ENCODE assay signal across 8 cellular contexts in the genomic region with DNA sequence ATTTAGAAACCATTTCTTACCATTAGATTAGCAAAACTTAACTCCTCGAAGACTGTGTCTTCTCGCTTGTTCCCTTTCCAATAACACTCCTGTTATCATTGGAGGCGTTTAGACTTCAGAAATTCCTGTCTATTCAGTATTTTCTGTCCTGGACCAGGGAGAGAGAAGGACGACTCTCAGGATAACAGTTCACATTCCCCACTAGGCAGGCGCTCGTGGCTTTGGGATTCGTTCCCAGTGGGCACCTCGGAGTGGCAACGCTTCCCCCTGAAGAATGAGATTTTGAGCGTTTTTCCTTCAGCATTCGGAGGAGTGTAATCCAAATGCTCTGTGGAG. TPM values are rescaled to one million over a fixed set of nuclear protein-coding genes. Genes with fewer than 3 reads are reported as not detected.
DNase-seq lines count a peak whose midpoint lies in the region; ATAC-seq, FAIRE-seq and TF ChIP-seq lines count a peak whose summit lies in the region.

No MANE protein-coding gene starts in this region.

- peak overlapping the region; percentile 93 for H3K27ac Mint-ChIP-seq in CD8-positive, alpha-beta T cell
- peak overlapping the region; percentile 98 for H3K27ac Mint-ChIP-seq in astrocyte (ENCODE audit: unreplicated experiment)

- no peak for ATAC-seq in CD8-positive, alpha-beta T cell
- ATAC-seq in HG02938 (IDR thresholded peaks at IDR 0.05; ENCODE audit: unreplicated experiment), result peak; percentile 5
- no peak for ATAC-seq in HG03097 (IDR thresholded peaks at IDR 0.05; ENCODE audit: low FRiP score, unreplicated experiment)

- H2AFZ ChIP-seq in astrocyte (ENCODE audit: low read depth, low read length) (peak overlapping the region; percentile 72), mesenchymal stem cell (ENCODE audit: low read depth, low read length) (no peak overlapping the region)

- TF ChIP-seq CTCF in CD8-positive, alpha-beta T cell (IDR thresholded peaks at IDR 0.05), result no peak
- TF ChIP-seq CTCF in astrocyte (IDR thresholded peaks at IDR 0.05; ENCODE audit: insufficient read depth, low read depth, low read length), result no peak

- no peak overlapping the region for H3K23ac ChIP-seq in mesenchymal stem cell (ENCODE audit: low read length in 2 of 2)

- H3K36me3 ChIP-seq in CD8-positive, alpha-beta T cell (ENCODE audit: insufficient read depth, low read length), result peaks cover 5% of the 10 kb centered on the region
- H3K36me3 ChIP-seq in astrocyte (ENCODE audit: insufficient read depth, low read length) (peaks cover 3% of the 10 kb centered on the region), mesenchymal stem cell (ENCODE audit: control insufficient read depth in 1 of 2, insufficient read depth in 2 of 2, low read depth in 1 of 2, low read length in 2 of 2) (peaks cover 9 to 24% of the 10 kb centered on the region in 2 experiments)

- no peak for DNase-seq in CD8-positive, alpha-beta T cell
- no peak for DNase-seq in astrocyte (ENCODE audit: low read depth)
- no peak for DNase-seq in mesenchymal stem cell
- DNase-seq in NCI-H1048 (lab: John Stamatoyannopoulos, UW), result no peak
- no peak for DNase-seq in MV-4-11 (lab: John Stamatoyannopoulos, UW)
- DNase-seq in ureter (ENCODE audit: low spot score), result no peak

- peak overlapping the region; percentile 99 for H3K4me3 Mint-ChIP-seq in CD8-positive, alpha-beta T cell
- H3K4me3 Mint-ChIP-seq in astrocyte (ENCODE audit: unreplicated experiment), result peak overlapping the region; percentile 100

- under 1% methylated on average over 11 of the region's 11 CpGs for WGBS in mesenchymal stem cell

- no peak overlapping the region for H2BK15ac ChIP-seq in mesenchymal stem cell (ENCODE audit: low read depth, poor library complexity, severe bottlenecking)

- no peak overlapping the region for H2BK12ac ChIP-seq in mesenchymal stem cell (ENCODE audit: low read length in 2 of 2)

- H2BK5ac ChIP-seq in mesenchymal stem cell (ENCODE audit: low read depth, low read length, poor library complexity, severe bottlenecking), result no peak overlapping the region

- H4K8ac ChIP-seq in mesenchymal stem cell (ENCODE audit: low read length), result no peak overlapping the region

- H4K91ac ChIP-seq in mesenchymal stem cell (ENCODE audit: low read length), result no peak overlapping the region

- FAIRE-seq in astrocyte (lab: Jason Lieb, UNC), result no peak

- CTCF ChIA-PET in CD8-positive, alpha-beta T cell (lab: Charles Lee), result interaction anchor here (0.6 kb wide), 1 partner anchor 26 kb away, joined by 3 read pairs; no protein-coding TSS in a partner anchor

- no peak overlapping the region for H2AK5ac ChIP-seq in mesenchymal stem cell (ENCODE audit: low read length, severe bottlenecking)

- POLR2A ChIA-PET in CD8-positive, alpha-beta T cell (lab: Charles Lee), result interaction anchor here (1.3 to 1.8 kb wide), 2 partner anchors 18 to 178 kb away, joined by 3 to 4 read pairs; a partner anchor contains a TSS

- no peaks in the 10 kb centered on the region for H3K27me3 Mint-ChIP-seq in CD8-positive, alpha-beta T cell (ENCODE audit: low read depth)
- H3K27me3 Mint-ChIP-seq in astrocyte (ENCODE audit: low read depth, unreplicated experiment), result no peaks in the 10 kb centered on the region

- H3K9me3 ChIP-seq in CD8-positive, alpha-beta T cell (ENCODE audit: low read length), result peaks cover 16% of the 10 kb centered on the region
- peaks cover 13% of the 10 kb centered on the region for H3K9me3 ChIP-seq in astrocyte (ENCODE audit: insufficient read depth, low read depth, low read length)
- H3K9me3 ChIP-seq in mesenchymal stem cell (ENCODE audit: control insufficient read depth, low read length), result peaks cover 14% of the 10 kb centered on the region

- peaks cover 23% of the 10 kb centered on the region for H3K79me1 ChIP-seq in mesenchymal stem cell (replicated peaks; ENCODE audit: low read length, poor library complexity, severe bottlenecking)

- H4K20me1 ChIP-seq in astrocyte (ENCODE audit: insufficient read depth, low read length), result no peaks in the 10 kb centered on the region

- H3K18ac ChIP-seq in mesenchymal stem cell (ENCODE audit: low read depth in 1 of 2, low read length in 2 of 2), result peak overlapping the region in 1 of 2 experiments; percentile 77

- no peak overlapping the region for H3K14ac ChIP-seq in mesenchymal stem cell (ENCODE audit: low read length in 2 of 2)

- peak overlapping the region; percentile 92 for H3K4me3 ChIP-seq in CD8-positive, alpha-beta T cell (ENCODE audit: low read depth, low read length)
- peak overlapping the region; percentile 82 for H3K4me3 ChIP-seq in astrocyte (ENCODE audit: insufficient read depth, low read depth, low read length)
- H3K4me3 ChIP-seq in mesenchymal stem cell (ENCODE audit: insufficient read depth in 1 of 2, low read depth in 1 of 2, low read length in 2 of 2), result peak overlapping the region; percentile 71 to 92

- H3K27ac ChIP-seq in CD8-positive, alpha-beta T cell (ENCODE audit: low read depth, low read length), result peak overlapping the region; percentile 40
- H3K27ac ChIP-seq in astrocyte (ENCODE audit: low read depth, low read length) (peak overlapping the region; percentile 61), mesenchymal stem cell (ENCODE audit: low read length, poor library complexity, severe bottlenecking) (peak overlapping the region; percentile 70)

- peaks cover 43% of the 10 kb centered on the region for H3K36me3 Mint-ChIP-seq in CD8-positive, alpha-beta T cell
- H3K36me3 Mint-ChIP-seq in astrocyte (ENCODE audit: low read depth, unreplicated experiment), result peaks cover 13% of the 10 kb centered on the region

- peaks cover 25% of the 10 kb centered on the region for H3K9me3 Mint-ChIP-seq in CD8-positive, alpha-beta T cell
- H3K9me3 Mint-ChIP-seq in astrocyte (ENCODE audit: unreplicated experiment), result peaks cover 6% of the 10 kb centered on the region

- peaks cover 14% of the 10 kb centered on the region for H3K4me1 ChIP-seq in CD8-positive, alpha-beta T cell (ENCODE audit: insufficient read depth, low read length)
- H3K4me1 ChIP-seq in astrocyte (ENCODE audit: insufficient read depth, low read length) (peaks cover 5% of the 10 kb centered on the region), mesenchymal stem cell (ENCODE audit: control insufficient read depth, insufficient read depth, low read depth, low read length) (peaks cover 3% of the 10 kb centered on the region)

- no peak overlapping the region for H2BK120ac ChIP-seq in mesenchymal stem cell (ENCODE audit: low read depth, low read length)

- intact Hi-C loops in CD8-positive, alpha-beta T cell (cut with DNase I, micrococcal nuclease), result loop anchor here (1.0 to 5.0 kb wide), 12 partner anchors 18 to 388 kb away; a partner anchor contains a TSS

- no peaks in the 10 kb centered on the region for H3K27me3 ChIP-seq in CD8-positive, alpha-beta T cell (ENCODE audit: insufficient read depth, low read length)
- H3K27me3 ChIP-seq in astrocyte (ENCODE audit: insufficient read depth, low read length) (no peaks in the 10 kb centered on the region), mesenchymal stem cell (ENCODE audit: control insufficient read depth in 1 of 2, insufficient read depth in 1 of 2, low read length in 2 of 2) (no peaks in the 10 kb centered on the region)

- H3K79me2 ChIP-seq in astrocyte (ENCODE audit: insufficient read depth, low read length), result peaks cover 19% of the 10 kb centered on the region

- peaks cover 34% of the 10 kb centered on the region for H3K4me1 Mint-ChIP-seq in CD8-positive, alpha-beta T cell (ENCODE audit: low read depth)
- H3K4me1 Mint-ChIP-seq in astrocyte (ENCODE audit: low read depth, unreplicated experiment), result peaks cover 4% of the 10 kb centered on the region

- H3K4me2 ChIP-seq in astrocyte (ENCODE audit: low read length), result peak overlapping the region; percentile 85
- H3K4me2 ChIP-seq in mesenchymal stem cell (ENCODE audit: low read length, poor library complexity, severe bottlenecking), result peak overlapping the region; percentile 53

- H3K4ac ChIP-seq in mesenchymal stem cell (ENCODE audit: low read depth in 1 of 2, low read length in 2 of 2), result peak overlapping the region in 1 of 2 experiments; percentile 75

- H3K9ac ChIP-seq in astrocyte (ENCODE audit: low read length), result peak overlapping the region; percentile 89
- H3K9ac ChIP-seq in mesenchymal stem cell (ENCODE audit: low read length), result peak overlapping the region; percentile 98

RNA-seq across cellular contexts. Expression of a gene that starts 0.4 kb away (rescaled TPM):
- total RNA-seq in CD8-positive, alpha-beta T cell, result 1 to 10 TPM; 1.3 to 1.6 TPM
- total RNA-seq in astrocyte (4.5 and 4.7 TPM in 2 replicates), ureter (5.1 TPM)
- polyA plus RNA-seq in mesenchymal stem cell (2013, experiment 1 of 2), result 2.1 TPM
- polyA plus RNA-seq in mesenchymal stem cell (2013, experiment 2 of 2), result 2.1 TPM

RNA-seq across cellular contexts. Expression of a gene that starts 18.6 kb away (rescaled TPM):
- 10 to 100 TPM; 18.2 to 22.5 TPM for total RNA-seq in CD8-positive, alpha-beta T cell
- total RNA-seq in astrocyte (24.6 and 25.2 TPM in 2 replicates), ureter (32.6 TPM)
- polyA plus RNA-seq in mesenchymal stem cell (2013, experiment 1 of 2), result 8.2 TPM
- 8.0 TPM for polyA plus RNA-seq in mesenchymal stem cell (2013, experiment 2 of 2)

RNA-seq across cellular contexts. Expression of a gene that starts 28.6 kb away (rescaled TPM):
- total RNA-seq in CD8-positive, alpha-beta T cell, result 1 to 10 TPM; 2.2 to 2.4 TPM
- total RNA-seq in astrocyte (9.0 and 11.6 TPM in 2 replicates), ureter (16.1 TPM)
- 3.9 TPM for polyA plus RNA-seq in mesenchymal stem cell (2013, experiment 1 of 2)
- 4.2 TPM for polyA plus RNA-seq in mesenchymal stem cell (2013, experiment 2 of 2)

RNA-seq across cellular contexts. Expression of a gene that starts 40.8 kb away (rescaled TPM):
- 1 to 10 TPM in 1 of 2 experiments, under 1 TPM in 1; 0.64 to 1.2 TPM for total RNA-seq in CD8-positive, alpha-beta T cell
- total RNA-seq in astrocyte, result 3.6 and 3.7 TPM in 2 replicates
- 1.5 TPM for polyA plus RNA-seq in mesenchymal stem cell (2013, experiment 1 of 2)
- 1.3 TPM for polyA plus RNA-seq in mesenchymal stem cell (2013, experiment 2 of 2)
- 2.0 TPM for total RNA-seq in ureter

RNA-seq across cellular contexts. Expression of a gene that starts 52.1 kb away (rescaled TPM):
- total RNA-seq in CD8-positive, alpha-beta T cell, result 10 to 100 TPM in 1 of 2 experiments, 1 to 10 TPM in 1; 9.1 to 10.8 TPM
- total RNA-seq in astrocyte, result 24.4 and 27.6 TPM in 2 replicates
- polyA plus RNA-seq in mesenchymal stem cell (2013, experiment 1 of 2), result 28.1 TPM
- 31.4 TPM for polyA plus RNA-seq in mesenchymal stem cell (2013, experiment 2 of 2)
- total RNA-seq in ureter, result 30.8 TPM
